Comparison of ENCODE assay signal across 12 cellular contexts in the genomic region with DNA sequence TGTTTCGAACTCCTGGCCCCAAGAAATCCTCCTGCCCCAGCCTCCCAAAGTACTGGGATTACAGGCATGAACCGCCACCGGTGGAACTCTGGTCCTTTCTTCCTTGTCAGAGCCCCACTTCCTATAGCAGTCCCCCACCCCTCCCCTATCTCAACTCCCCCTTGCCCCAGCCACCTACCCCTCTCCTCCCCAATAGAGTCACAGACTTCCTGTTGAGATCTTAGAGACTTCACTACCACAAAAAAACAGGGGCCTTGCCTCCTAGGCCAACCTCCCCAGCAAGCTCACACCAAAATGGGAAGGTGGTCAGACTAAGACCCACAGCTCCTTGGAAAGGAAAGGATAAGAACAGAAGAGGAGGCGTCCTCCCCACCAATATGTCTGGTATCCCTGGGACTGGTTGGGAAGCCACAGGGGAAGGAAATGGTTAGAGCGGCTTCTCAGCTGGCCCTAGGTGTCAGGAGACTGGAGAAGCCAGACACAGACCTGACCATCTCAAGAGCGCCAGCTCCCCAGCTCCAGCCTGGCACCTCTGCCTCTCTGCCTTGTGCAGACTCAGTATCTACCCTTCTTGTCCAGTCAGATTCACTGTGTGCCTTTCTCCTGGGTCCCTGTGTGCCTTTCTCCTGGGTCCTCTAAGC. TPM values are rescaled to one million over a fixed set of nuclear protein-coding genes. Genes with fewer than 3 reads are reported as not detected.
A peak's percentile ranks its signal among the peaks of the same experiment; 100 is the strongest.
DNase-seq lines count a peak whose midpoint lies in the region; ATAC-seq and TF ChIP-seq lines count a peak whose summit lies in the region.
"Had no signal": no experiment of that assay in that cellular context is flagged by ENCODE, and none has a peak within 500 bp of the region (broad histone marks: within the 10 kb centered on the region; RNA-seq: fewer than 3 reads in every experiment).

No MANE protein-coding gene starts in this region.

- H3K27ac ChIP-seq in CD4-positive, alpha-beta memory T cell (ENCODE audit: low read depth, low read length): peak overlapping the region; percentile 53
- no peak overlapping the region for H3K27ac ChIP-seq in GM23338 (ENCODE audit: low read depth)
- H3K27ac ChIP-seq in trophoblast cell (ENCODE audit: low read depth, low read length): no peak overlapping the region
- H3K27ac ChIP-seq: foreskin keratinocyte, neutrophil had no signal

- peak overlapping the region; percentile 93 to 97 (median 96) for H3K27ac Mint-ChIP-seq in CD4-positive, alpha-beta memory T cell
- H3K27ac Mint-ChIP-seq in GM23338 (no peak overlapping the region), WTC11 (no peak overlapping the region)
- H3K27ac Mint-ChIP-seq in dendritic cell treated with granulocyte-macrophage colony-stimulating factor and Interleukin-4, amounts not matched to agents 40 ng/mL and 50 ng/mL, for 4 days: peak overlapping the region; percentile 40

- no peak overlapping the region for H2BK120ac ChIP-seq in trophoblast cell (ENCODE audit: insufficient read depth, low read length, poor library complexity)

- H3K4ac ChIP-seq in trophoblast cell (ENCODE audit: low read depth, low read length): no peak overlapping the region

- H3K79me1 ChIP-seq in trophoblast cell (ENCODE audit: low read length): no peaks in the 10 kb centered on the region

- H4K12ac ChIP-seq in trophoblast cell (ENCODE audit: low read depth, low read length): no peak overlapping the region

- H4K20me1 ChIP-seq in GM23338 (replicated peaks; ENCODE audit: insufficient read depth): peaks cover 3% of the 10 kb centered on the region

- TF ChIP-seq CTCF in GM23338 (conservative IDR thresholded peaks at IDR 0.05; ENCODE audit: low read depth in 2 of 2) (no peak), WTC11 (IDR thresholded peaks at IDR 0.05) (no peak)

- H3K4me1 Mint-ChIP-seq in CD4-positive, alpha-beta memory T cell: peaks cover 40 to 68% (median 52%) of the 10 kb centered on the region in 4 donors
- peaks cover 2% of the 10 kb centered on the region; the same call in 1 of the 3 replicates for H3K4me1 Mint-ChIP-seq in GM23338
- H3K4me1 Mint-ChIP-seq in WTC11: no peaks in the 10 kb centered on the region
- peaks cover 42% of the 10 kb centered on the region for H3K4me1 Mint-ChIP-seq in dendritic cell treated with granulocyte-macrophage colony-stimulating factor and Interleukin-4, amounts not matched to agents 40 ng/mL and 50 ng/mL, for 4 days (ENCODE audit: low read depth)

- intact Hi-C loops in CD4-positive, alpha-beta memory T cell (cut with micrococcal nuclease): loop anchor here (1.0 kb wide), 1 partner anchor 9 kb away; a partner anchor contains a TSS
- intact Hi-C loops in dendritic cell treated with granulocyte-macrophage colony-stimulating factor and Interleukin-4, amounts not matched to agents 40 ng/mL and 50 ng/mL, for 4 days (cut with micrococcal nuclease): no loop called here

- no CpG with 5 or more reads among the region's 6 CpGs for WGBS in trophoblast cell (ENCODE audit: extremely low coverage, insufficient coverage, insufficient read length)

- no peaks in the 10 kb centered on the region for H3K9me3 Mint-ChIP-seq in CD4-positive, alpha-beta memory T cell
- H3K9me3 Mint-ChIP-seq in GM23338 (no peaks in the 10 kb centered on the region; the same call in 1 of the 3 replicates), WTC11 (no peaks in the 10 kb centered on the region)
- no peaks in the 10 kb centered on the region for H3K9me3 Mint-ChIP-seq in dendritic cell treated with granulocyte-macrophage colony-stimulating factor and Interleukin-4, amounts not matched to agents 40 ng/mL and 50 ng/mL, for 4 days

- H3K4me3 ChIP-seq in CD4-positive, alpha-beta memory T cell (ENCODE audit: low read length in 2 of 2): peak overlapping the region in 1 of 2 donors; percentile 27
- H3K4me3 ChIP-seq in GM23338 (no peak overlapping the region), trophoblast cell (ENCODE audit: low read depth, low read length) (no peak overlapping the region)
- H3K4me3 ChIP-seq: lung had no signal

- H2BK5ac ChIP-seq in trophoblast cell (ENCODE audit: low read depth, low read length, poor library complexity): no peak overlapping the region

- peaks cover 48% of the 10 kb centered on the region for H3K36me3 ChIP-seq in CD4-positive, alpha-beta memory T cell (ENCODE audit: insufficient read depth, low read length)
- H3K36me3 ChIP-seq in GM23338 (ENCODE audit: insufficient read depth) (no peaks in the 10 kb centered on the region), trophoblast cell (ENCODE audit: control insufficient read depth in 1 of 2, insufficient read depth in 2 of 2, low read length in 2 of 2) (no peaks in the 10 kb centered on the region)
- H3K36me3 ChIP-seq: neutrophil had no signal

- no peak overlapping the region for H2BK12ac ChIP-seq in trophoblast cell (ENCODE audit: low read length)

- H3K9ac ChIP-seq in trophoblast cell (ENCODE audit: low read length): no peak overlapping the region

- 0 out of 2 replicates have a peak overlapping the region, but pooled peaks have one; percentile 77 for H3K4me2 ChIP-seq in GM23338
- no peak overlapping the region for H3K4me2 ChIP-seq in trophoblast cell (ENCODE audit: low read length)

- no peaks in the 10 kb centered on the region for H3F3A ChIP-seq in GM23338 (replicated peaks; ENCODE audit: low read depth)

- CTCF ChIA-PET in CD4-positive, alpha-beta memory T cell (lab: Charles Lee; ENCODE audit: partially characterized antibody): interaction anchor here (0.8 to 3.4 kb wide), 18 partner anchors 8 to 125 kb away, joined by 3 to 30 read pairs (median 4); a partner anchor contains a TSS
- CTCF ChIA-PET in WTC11 (lab: Charles Lee): interaction anchor here (0.6 to 10.2 kb wide), 31 partner anchors 10 to 151 kb away, joined by 3 to 136 read pairs (median 12); a partner anchor contains a TSS

- peaks cover 75% of the 10 kb centered on the region for H3K4me1 ChIP-seq in CD4-positive, alpha-beta memory T cell (ENCODE audit: insufficient read depth, low read length)
- H3K4me1 ChIP-seq in GM23338 (ENCODE audit: insufficient read depth): no peaks in the 10 kb centered on the region; the same call in 1 of the 2 replicates
- H3K4me1 ChIP-seq in trophoblast cell (ENCODE audit: control insufficient read depth in 1 of 2, insufficient read depth in 2 of 2, low read length in 2 of 2): peaks cover 0 to 2% of the 10 kb centered on the region in 2 experiments
- H3K4me1 ChIP-seq: foreskin keratinocyte had no signal

- H3K18ac ChIP-seq in trophoblast cell (ENCODE audit: low read length): no peak overlapping the region

- POLR2A ChIA-PET in CD4-positive, alpha-beta memory T cell (lab: Charles Lee; ENCODE audit: partially characterized antibody): interaction anchor here (0.8 to 27.7 kb wide), 12 partner anchors 12 to 193 kb away, joined by 3 to 463 read pairs (median 6); a partner anchor contains a TSS
- POLR2A ChIA-PET in WTC11 (lab: Charles Lee): interaction anchor here (0.7 kb wide), 1 partner anchor 1360 kb away, joined by 3 read pairs; no protein-coding TSS in a partner anchor

- no peak overlapping the region for H4K8ac ChIP-seq in trophoblast cell (ENCODE audit: low read depth, low read length)

- DNase-seq in CD4-positive, alpha-beta memory T cell: peak in 4 of 5 donors; percentile 34 to 54 (median 40)
- DNase-seq in GM23338 (ENCODE audit: low spot score) (no peak), WTC11 (ENCODE audit: low spot score) (no peak), left lobe of liver (ENCODE audit: low spot score) (no peak), COLO668 (lab: John Stamatoyannopoulos, UW; ENCODE audit: unreplicated experiment) (no peak), NCI-H2081 (lab: John Stamatoyannopoulos, UW) (no peak), trophoblast cell (no peak)
- DNase-seq: foreskin keratinocyte, NCI-H2029 had no signal

- H2AFZ ChIP-seq in GM23338 (no peak overlapping the region), trophoblast cell (ENCODE audit: insufficient read depth, low read length, poor library complexity) (no peak overlapping the region)

- peak overlapping the region; percentile 68 to 90 (median 84) for H3K4me3 Mint-ChIP-seq in CD4-positive, alpha-beta memory T cell
- H3K4me3 Mint-ChIP-seq in GM23338 (no peak overlapping the region), WTC11 (peak overlapping the region; percentile 57)
- H3K4me3 Mint-ChIP-seq in dendritic cell treated with granulocyte-macrophage colony-stimulating factor and Interleukin-4, amounts not matched to agents 40 ng/mL and 50 ng/mL, for 4 days: peak overlapping the region; percentile 69

- H3K9me2 ChIP-seq in GM23338 (ENCODE audit: insufficient read depth): no peaks in the 10 kb centered on the region

- H4K91ac ChIP-seq in trophoblast cell (ENCODE audit: low read depth, low read length): no peak overlapping the region

- H3K36me3 Mint-ChIP-seq in CD4-positive, alpha-beta memory T cell: peaks cover 61 to 74% of the 10 kb centered on the region in 2 donors
- H3K36me3 Mint-ChIP-seq in GM23338 (ENCODE audit: low read depth): no peaks in the 10 kb centered on the region
- no peaks in the 10 kb centered on the region for H3K36me3 Mint-ChIP-seq in WTC11
- H3K36me3 Mint-ChIP-seq in dendritic cell treated with granulocyte-macrophage colony-stimulating factor and Interleukin-4, amounts not matched to agents 40 ng/mL and 50 ng/mL, for 4 days (ENCODE audit: low read depth): peaks cover 17% of the 10 kb centered on the region

- no peak overlapping the region for H3K14ac ChIP-seq in trophoblast cell (ENCODE audit: low read length)

- H3K9me3 ChIP-seq in CD4-positive, alpha-beta memory T cell (ENCODE audit: control insufficient read depth in 1 of 2, low read length in 2 of 2): no peaks in the 10 kb centered on the region
- no peaks in the 10 kb centered on the region for H3K9me3 ChIP-seq in trophoblast cell (ENCODE audit: insufficient read depth, low read depth, low read length)
- H3K9me3 ChIP-seq: neutrophil had no signal

- H3K27me3 ChIP-seq in CD4-positive, alpha-beta memory T cell (ENCODE audit: insufficient read depth, low read length): no peaks in the 10 kb centered on the region
- H3K27me3 ChIP-seq in GM23338 (ENCODE audit: insufficient read depth) (peaks cover 78% of the 10 kb centered on the region), trophoblast cell (ENCODE audit: insufficient read depth, low read length) (peaks cover 3% of the 10 kb centered on the region)

- H2AK5ac ChIP-seq in trophoblast cell (ENCODE audit: low read length): no peak overlapping the region

- no peaks in the 10 kb centered on the region for H3K27me3 Mint-ChIP-seq in CD4-positive, alpha-beta memory T cell
- H3K27me3 Mint-ChIP-seq in GM23338 (ENCODE audit: insufficient read depth, low read depth, poor library complexity): peaks cover 38% of the 10 kb centered on the region
- peaks cover 72% of the 10 kb centered on the region for H3K27me3 Mint-ChIP-seq in WTC11 (ENCODE audit: low read depth)
- H3K27me3 Mint-ChIP-seq in dendritic cell treated with granulocyte-macrophage colony-stimulating factor and Interleukin-4, amounts not matched to agents 40 ng/mL and 50 ng/mL, for 4 days: peaks cover 13% of the 10 kb centered on the region

- H3K79me2 ChIP-seq in GM23338 (replicated peaks; ENCODE audit: insufficient read depth): no peaks in the 10 kb centered on the region
- no peaks in the 10 kb centered on the region for H3K79me2 ChIP-seq in trophoblast cell (ENCODE audit: control insufficient read depth, insufficient read depth, low read length, poor library complexity)

- ATAC-seq in GM23338: no peak
- ATAC-seq in WTC11: no peak
- no peak for ATAC-seq in left lobe of liver

- no peak overlapping the region for H3K23ac ChIP-seq in trophoblast cell (ENCODE audit: low read length)

RNA-seq across cellular contexts. Expression of a gene that starts 8.5 kb away (rescaled TPM):
- 100 to 1,000 TPM; 382 to 397 TPM for total RNA-seq in CD4-positive, alpha-beta memory T cell
- 100 to 1,000 TPM; 271 to 374 TPM for polyA plus RNA-seq in CD4-positive, alpha-beta memory T cell
- total RNA-seq in GM23338 (2014; rRNA removed; shearing (Covaris generic)): 0.39 TPM in 1 of 2 replicates, not detected in the other
- 0.32 and 0.43 TPM in 2 replicates for polyA plus RNA-seq in GM23338 (2016; fragmentation: Nextera tagmentation; extraction: Ambion mirVana)
- total RNA-seq in WTC11 (2021): 0.90 to 1.4 TPM (median 1.1 TPM) in 3 replicates
- 8.6 TPM for total RNA-seq in left lobe of liver
- 0.11 and 0.12 TPM in 2 replicates for polyA plus RNA-seq in trophoblast cell (2013)

RNA-seq across cellular contexts. Expression of a gene that starts 17.9 kb away (rescaled TPM):
- 10 to 100 TPM; 62.5 to 64.2 TPM for total RNA-seq in CD4-positive, alpha-beta memory T cell
- polyA plus RNA-seq in CD4-positive, alpha-beta memory T cell: 1 to 10 TPM; 1.1 to 2.9 TPM
- total RNA-seq in GM23338 (2014; rRNA removed; shearing (Covaris generic)): 3.6 and 7.1 TPM in 2 replicates
- 3.1 and 3.2 TPM in 2 replicates for polyA plus RNA-seq in GM23338 (2016; fragmentation: Nextera tagmentation; extraction: Ambion mirVana)
- total RNA-seq in WTC11 (2021) (11.5 to 12.6 TPM (median 12.3 TPM) in 3 replicates), left lobe of liver (53.6 TPM)
- polyA plus RNA-seq in trophoblast cell (2013): 8.8 and 9.2 TPM in 2 replicates

RNA-seq across cellular contexts. Expression of a gene that starts 18.1 kb away (rescaled TPM):
- total RNA-seq in CD4-positive, alpha-beta memory T cell: 100 to 1,000 TPM; 109 to 113 TPM
- polyA plus RNA-seq in CD4-positive, alpha-beta memory T cell: 1 to 10 TPM in 1 of 2 donors, under 1 TPM in 1; 0.90 to 3.5 TPM
- total RNA-seq in GM23338 (2014; rRNA removed; shearing (Covaris generic)): 13.0 and 13.2 TPM in 2 replicates
- polyA plus RNA-seq in GM23338 (2016; fragmentation: Nextera tagmentation; extraction: Ambion mirVana): 1.3 and 2.6 TPM in 2 replicates
- total RNA-seq in WTC11 (2021): 26.6 to 36.6 TPM (median 36.1 TPM) in 3 replicates
- 25.9 TPM for total RNA-seq in left lobe of liver
- polyA plus RNA-seq in trophoblast cell (2013): 7.0 and 7.6 TPM in 2 replicates

RNA-seq across cellular contexts. Expression of a gene that starts 33.4 kb away (rescaled TPM):
- total RNA-seq in CD4-positive, alpha-beta memory T cell: 10 to 100 TPM; 84.7 to 86.0 TPM
- 10 to 100 TPM; 13.2 to 25.1 TPM for polyA plus RNA-seq in CD4-positive, alpha-beta memory T cell
- 39.3 and 50.2 TPM in 2 replicates for total RNA-seq in GM23338 (2014; rRNA removed; shearing (Covaris generic))
- 16.4 and 18.5 TPM in 2 replicates for polyA plus RNA-seq in GM23338 (2016; fragmentation: Nextera tagmentation; extraction: Ambion mirVana)
- 68.1 to 77.2 TPM (median 69.7 TPM) in 3 replicates for total RNA-seq in WTC11 (2021)
- 2.5 TPM for total RNA-seq in left lobe of liver
- 9.8 and 10.0 TPM in 2 replicates for polyA plus RNA-seq in trophoblast cell (2013)

Comparison
In these comparisons a context has a peak if more than half of its experiments do, and no peak if none do; other contexts are left out.
1. DNase-seq: peak in CD4-positive, alpha-beta memory T cell (4 of 5); none in GM23338 (single experiment), WTC11 (single experiment), left lobe of liver (single experiment), COLO668 (single experiment), NCI-H2081 (0 of 2) and trophoblast cell (0 of 2).
2. H3K27ac Mint-ChIP-seq: peak in CD4-positive, alpha-beta memory T cell (7 of 7) and dendritic cell treated with granulocyte-macrophage colony-stimulating factor and Interleukin-4, amounts not matched to agents 40 ng/mL and 50 ng/mL, for 4 days (single experiment); none in GM23338 (single experiment) and WTC11 (single experiment).
3. RNA of a gene that starts 8.5 kb away (total RNA-seq): 382 to 397 TPM in CD4-positive, alpha-beta memory T cell; 8.6 TPM in left lobe of liver (single experiment), 0.90 to 1.4 TPM in WTC11 and 0.39 TPM in GM23338; every median in the first group is over 10 times any median in the second.